ENCODE assay signal across 16 cellular contexts in the genomic region with DNA sequence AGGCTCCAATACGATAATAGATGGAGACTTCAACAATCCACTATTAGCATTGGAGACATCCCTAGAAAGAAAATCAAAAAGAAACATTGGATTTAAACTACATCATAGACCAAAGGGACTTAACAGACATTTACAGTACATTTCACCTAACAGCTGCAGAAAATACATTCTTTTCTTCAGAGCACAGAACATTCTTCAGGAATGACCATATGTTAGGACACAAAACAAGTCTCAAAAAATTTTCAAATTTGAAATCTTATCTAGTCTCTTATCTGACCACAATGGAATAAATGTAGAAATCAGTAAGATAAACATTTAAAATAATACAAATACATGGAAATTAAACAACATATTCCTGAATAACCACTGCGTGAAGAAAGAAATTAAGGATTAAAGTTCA.
DNase-seq lines count a peak whose midpoint lies in the region; ATAC-seq and TF ChIP-seq lines count a peak whose summit lies in the region.
"Had no signal": no experiment of that assay in that cellular context is flagged by ENCODE, and none has a peak within 500 bp of the region (broad histone marks: within the 10 kb centered on the region; RNA-seq: fewer than 3 reads in every experiment).

No MANE protein-coding gene starts in this region.

- H3K4me3 ChIP-seq in brain microvascular endothelial cell (ENCODE audit: low read depth, low read length) (no peak overlapping the region), foreskin fibroblast (ENCODE audit: low read depth in 1 of 2, low read length in 2 of 2) (no peak overlapping the region)
- H3K4me3 ChIP-seq: A549, GM23338 had no signal

- no peak for ATAC-seq in GM18520 (IDR thresholded peaks at IDR 0.05; ENCODE audit: unreplicated experiment)
- ATAC-seq in HG02852 (IDR thresholded peaks at IDR 0.05; ENCODE audit: unreplicated experiment) = no peak
- ATAC-seq: A549, GM23338 had no signal

- DNase-seq in EH (ENCODE audit: low read depth) = peak; percentile 34
- DNase-seq in LHCN-M2 (ENCODE audit: low read depth) = peak; percentile 75
- peak; percentile 9 for DNase-seq in brain microvascular endothelial cell
- DNase-seq in foreskin fibroblast = peak; percentile 12 to 31
- DNase-seq in inferior parietal cortex (ENCODE audit: extremely low spot score) = no peak
- no peak for DNase-seq in DMS153 (lab: John Stamatoyannopoulos, UW)
- DNase-seq: AML-193; CD4-positive, alpha-beta T cell; DMS79 treated with DMSO at 0.1 percent for 48 hours; HCEC 1CT had no signal

- in situ Hi-C loops in brain microvascular endothelial cell (cut with HindIII; ENCODE audit: low pct_ligation_motif_present, low sequenced_read_pairs) = no loop called here

- H3K36me3 ChIP-seq in brain microvascular endothelial cell (replicated peaks) = no peaks in the 10 kb centered on the region

- no peaks in the 10 kb centered on the region for H3K27me3 ChIP-seq in brain microvascular endothelial cell (replicated peaks)

- TF ChIP-seq CTCF in brain microvascular endothelial cell (IDR thresholded peaks at IDR 0.05; ENCODE audit: low read depth, low read length, missing control alignments) (no peak), foreskin fibroblast (IDR thresholded peaks at IDR 0.05; ENCODE audit: low read depth, low read length) (no peak)

- H3K27ac ChIP-seq in brain microvascular endothelial cell = peak overlapping the region; percentile 36
- H3K27ac ChIP-seq: 22Rv1, A549, C4-2B had no signal

Comparison
In these comparisons a context has a peak if more than half of its experiments do, and no peak if none do; other contexts are left out.
1. DNase-seq: peak in EH (single experiment), LHCN-M2 (single experiment), brain microvascular endothelial cell (single experiment) and foreskin fibroblast (2 of 2); none in inferior parietal cortex (single experiment) and DMS153 (single experiment).